In the genomic region with DNA sequence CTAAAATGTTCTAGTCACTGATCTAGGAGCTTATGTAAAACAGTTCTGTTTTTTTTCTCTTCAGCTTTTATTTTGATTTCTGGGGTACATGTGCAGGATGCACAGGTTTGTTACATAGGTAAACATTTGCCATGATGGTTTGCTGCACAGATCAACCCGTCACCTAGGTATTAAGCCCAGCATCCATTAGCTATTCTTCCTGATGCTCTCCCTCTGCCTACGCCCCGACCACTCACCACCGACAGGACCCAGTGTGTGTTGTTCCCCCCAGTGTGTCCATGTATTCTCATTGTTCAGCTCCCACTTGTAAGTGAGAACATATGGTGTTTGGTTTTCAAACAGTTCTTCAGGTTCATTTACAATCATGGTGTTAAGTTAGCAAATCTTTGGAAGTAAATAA, we compare ENCODE assay signal across 22 cellular contexts.
DNase-seq lines count a peak whose midpoint lies in the region; ATAC-seq, FAIRE-seq and TF ChIP-seq lines count a peak whose summit lies in the region.
"Had no signal": no experiment of that assay in that cellular context is flagged by ENCODE, and none has a peak within 500 bp of the region (broad histone marks: within the 10 kb centered on the region; RNA-seq: fewer than 3 reads in every experiment).

No MANE protein-coding gene starts in this region.

- H3K27me3 Mint-ChIP-seq in MCF 10A (ENCODE audit: insufficient read depth, unreplicated experiment) = no peaks in the 10 kb centered on the region
- no peaks in the 10 kb centered on the region for H3K27me3 Mint-ChIP-seq in GM23338 (ENCODE audit: insufficient read depth, low read depth, poor library complexity)
- H3K27me3 Mint-ChIP-seq: CD4-positive, alpha-beta T cell had no signal

- 90% methylated on average over 4 of the region's 4 CpGs for WGBS in mammary epithelial cell (ENCODE audit: low coverage, missing lambda C conversion rate)
- 66% methylated on average over 4 of the region's 4 CpGs for WGBS in K562 (ENCODE audit: insufficient coverage, low coverage, missing lambda C conversion rate)

- no peaks in the 10 kb centered on the region for H3K9me1 ChIP-seq in K562 (ENCODE audit: control insufficient read depth, insufficient read depth, low read length)

- H2AFZ ChIP-seq in mammary epithelial cell (ENCODE audit: low read depth, low read length) = no peak overlapping the region
- H2AFZ ChIP-seq in GM23338 = no peak overlapping the region
- peak overlapping the region; percentile 83 for H2AFZ ChIP-seq in K562 (ENCODE audit: low read depth, low read length)

- TF ChIP-seq EP300 in K562 (IDR thresholded peaks at IDR 0.05; ENCODE audit: low read length) = no peak

- H3K27ac Mint-ChIP-seq in MCF 10A (ENCODE audit: low read depth, unreplicated experiment) (no peak overlapping the region), GM23338 (peak overlapping the region; percentile 18; the same call in 1 of the 2 replicates)
- H3K27ac Mint-ChIP-seq: CD14-positive monocyte; CD4-positive, alpha-beta T cell; HFFc6 had no signal

- H4K20me1 ChIP-seq in mammary epithelial cell (ENCODE audit: insufficient read depth, low read length) = no peaks in the 10 kb centered on the region
- H4K20me1 ChIP-seq in GM23338 (replicated peaks; ENCODE audit: insufficient read depth) = no peaks in the 10 kb centered on the region
- H4K20me1 ChIP-seq in K562 (replicated peaks; ENCODE audit: control insufficient read depth, insufficient read depth, low read length) = no peaks in the 10 kb centered on the region
- H4K20me1 ChIP-seq: BLaER1 treated with 17β-estradiol and CSF1 and Interleukin-3, amounts not matched to agents 10 nM and 100 nM had no signal

- H3K4me2 ChIP-seq in mammary epithelial cell (ENCODE audit: insufficient read depth, low read depth, low read length) = no peak overlapping the region
- H3K4me2 ChIP-seq in GM23338 = no peak overlapping the region
- H3K4me2 ChIP-seq in K562 (ENCODE audit: insufficient read depth, low read length) = no peak overlapping the region
- H3K4me2 ChIP-seq: A549; BLaER1 treated with 17β-estradiol and CSF1 and Interleukin-3, amounts not matched to agents 10 nM and 100 nM had no signal

- dilution Hi-C loops in mammary epithelial cell (cut with HindIII; ENCODE audit: low sequenced_read_pairs) = no loop called here

- no peaks in the 10 kb centered on the region for H3F3A ChIP-seq in GM23338 (replicated peaks; ENCODE audit: low read depth)

- TF ChIP-seq CTCF in mammary epithelial cell (conservative IDR thresholded peaks at IDR 0.05 in 1 of 2, IDR thresholded peaks at IDR 0.05 in 1 of 2; ENCODE audit: extremely low read depth in 1 of 2, insufficient read depth in 1 of 2, low read depth in 1 of 2, low read length in 2 of 2) (no peak), MCF 10A (IDR thresholded peaks at IDR 0.05; ENCODE audit: unreplicated experiment) (no peak), GM23338 (conservative IDR thresholded peaks at IDR 0.05; ENCODE audit: low read depth in 2 of 2) (no peak), K562 (IDR thresholded peaks at IDR 0.05 in 2 of 3, conservative IDR thresholded peaks at IDR 0.05 in 1 of 3; ENCODE audit: insufficient read depth in 2 of 3, low read depth in 1 of 3, low read length in 3 of 3) (no peak)

- H3K79me2 ChIP-seq in mammary epithelial cell (ENCODE audit: insufficient read depth, low read length) (no peaks in the 10 kb centered on the region), GM23338 (replicated peaks; ENCODE audit: insufficient read depth) (no peaks in the 10 kb centered on the region), K562 (ENCODE audit: control insufficient read depth, insufficient read depth, low read length) (no peaks in the 10 kb centered on the region)

- peak; percentile 92 for TF ChIP-seq POLR2A in K562 (conservative IDR thresholded peaks at IDR 0.05)

- H3K4me3 Mint-ChIP-seq in MCF 10A (ENCODE audit: unreplicated experiment) = no peak overlapping the region
- H3K4me3 Mint-ChIP-seq in GM23338 = no peak overlapping the region
- H3K4me3 Mint-ChIP-seq: CD14-positive monocyte; CD4-positive, alpha-beta T cell; CD8-positive, alpha-beta memory T cell; HFFc6 had no signal

- DNase-seq in mammary epithelial cell (no peak), MCF 10A (ENCODE audit: unreplicated experiment) (no peak), GM23338 (ENCODE audit: low spot score) (no peak), K562 (ENCODE audit: extremely low read depth in 1 of 4, low spot score in 3 of 4) (peak in 1 of 4 experiments; percentile 37), dermis blood vessel endothelial cell (no peak)
- DNase-seq: 8988T; ACHN; AML-193; BE2C; CD4-positive, alpha-beta T cell; CD8-positive, alpha-beta memory T cell; DMS153; DND-41; GOT3; HFFc6 had no signal

- no peak overlapping the region for H3K4me3 ChIP-seq in mammary epithelial cell (replicated peaks in 1 of 3; ENCODE audit: insufficient read depth in 1 of 3, low read depth in 2 of 3, low read length in 3 of 3)
- H3K4me3 ChIP-seq in GM23338 = no peak overlapping the region
- H3K4me3 ChIP-seq in K562 = no peak overlapping the region
- H3K4me3 ChIP-seq: A549; BLaER1 treated with 17β-estradiol and CSF1 and Interleukin-3, amounts not matched to agents 10 nM and 100 nM; HAP-1 had no signal

- no peak for FAIRE-seq in K562 (lab: Jason Lieb, UNC)
- FAIRE-seq: A549, D721Med, H54 had no signal

- POLR2A ChIA-PET in MCF 10A (lab: Yijun Ruan, JAX) (no interaction called here), K562 (lab: Yijun Ruan, JAX) (interaction anchor here (0.7 to 2.0 kb wide), 4 partner anchors 14 to 151 kb away, joined by 3 to 6 read pairs (median 3); no protein-coding TSS in a partner anchor)

- H3K9ac ChIP-seq in mammary epithelial cell (ENCODE audit: insufficient read depth, low read length) (no peak overlapping the region), K562 (ENCODE audit: insufficient read depth in 1 of 2, low read depth in 2 of 2, low read length in 2 of 2) (no peak overlapping the region)
- H3K9ac ChIP-seq: BLaER1 treated with 17β-estradiol and CSF1 and Interleukin-3, amounts not matched to agents 10 nM and 100 nM had no signal

- ATAC-seq in GM23338 = no peak
- peak; percentile 78 for ATAC-seq in K562
- no peak for ATAC-seq in GM18519 (IDR thresholded peaks at IDR 0.05; ENCODE audit: low FRiP score, unreplicated experiment)
- ATAC-seq: A549 had no signal

- H3K9me2 ChIP-seq in GM23338 (ENCODE audit: insufficient read depth) = no peaks in the 10 kb centered on the region

- H3K4me1 Mint-ChIP-seq in MCF 10A (ENCODE audit: insufficient read depth, unreplicated experiment) (no peaks in the 10 kb centered on the region), GM23338 (no peaks in the 10 kb centered on the region)
- H3K4me1 Mint-ChIP-seq: CD8-positive, alpha-beta memory T cell had no signal

- H3K9me3 Mint-ChIP-seq in MCF 10A (ENCODE audit: unreplicated experiment) = no peaks in the 10 kb centered on the region
- H3K9me3 Mint-ChIP-seq in GM23338 = no peaks in the 10 kb centered on the region
- H3K9me3 Mint-ChIP-seq: CD14-positive monocyte; CD4-positive, alpha-beta T cell; CD8-positive, alpha-beta memory T cell; HFFc6 had no signal

- intact Hi-C loops in mammary epithelial cell (cut with micrococcal nuclease) = no loop called here
- intact Hi-C loops in MCF 10A (cut with micrococcal nuclease) = no loop called here
- intact Hi-C loops in K562 (cut with micrococcal nuclease) = no loop called here

- H3K36me3 Mint-ChIP-seq in MCF 10A (ENCODE audit: insufficient read depth, unreplicated experiment) (no peaks in the 10 kb centered on the region), GM23338 (ENCODE audit: low read depth) (no peaks in the 10 kb centered on the region)
- H3K36me3 Mint-ChIP-seq: CD14-positive monocyte; CD8-positive, alpha-beta memory T cell had no signal

- no peaks in the 10 kb centered on the region for H3K9me3 ChIP-seq in mammary epithelial cell (replicated peaks; ENCODE audit: insufficient read depth, low read length)
- no peaks in the 10 kb centered on the region for H3K9me3 ChIP-seq in K562 (replicated peaks; ENCODE audit: control insufficient read depth, insufficient read depth, low read depth, low read length)
- H3K9me3 ChIP-seq: A549; BE2C; BLaER1 treated with 17β-estradiol and CSF1 and Interleukin-3, amounts not matched to agents 10 nM and 100 nM; HAP-1 had no signal

- TSS peak; percentile 96 for BruUV-seq in mammary epithelial cell (replicated peaks; lab: Mats Ljungman, UMichigan)
- BruUV-seq in MCF 10A (replicated peaks; lab: Mats Ljungman, UMichigan) = no TSS peak
- BruUV-seq in K562 (replicated peaks; lab: Mats Ljungman, UMichigan) = no TSS peak

- H3K27me3 ChIP-seq in mammary epithelial cell (ENCODE audit: insufficient read depth, low read length) (no peaks in the 10 kb centered on the region), GM23338 (ENCODE audit: insufficient read depth) (no peaks in the 10 kb centered on the region), K562 (ENCODE audit: control insufficient read depth in 2 of 2, insufficient read depth in 2 of 2, low read length in 2 of 2) (no peaks in the 10 kb centered on the region)
- H3K27me3 ChIP-seq: BE2C; BLaER1 treated with 17β-estradiol and CSF1 and Interleukin-3, amounts not matched to agents 10 nM and 100 nM had no signal

- CTCF ChIA-PET in mammary epithelial cell (lab: Charles Lee; ENCODE audit: low non-redundant PET) = no interaction called here
- CTCF ChIA-PET in MCF 10A (lab: Yijun Ruan, JAX) = interaction anchor here (0.5 to 1.4 kb wide), 3 partner anchors 36 to 150 kb away, joined by 3 to 7 read pairs (median 3); no protein-coding TSS in a partner anchor
- CTCF ChIA-PET in K562 (lab: Yijun Ruan, JAX; ENCODE audit: low intra/inter-chr PET ratio) = no interaction called here

- in situ Hi-C loops in mammary epithelial cell (cut with MboI; ENCODE audit: low sequenced_read_pairs in 2 of 2) (no loop called here), K562 (cut with MboI) (no loop called here)

- H3K4me1 ChIP-seq in mammary epithelial cell (ENCODE audit: insufficient read depth, low read length) (peaks cover 28% of the 10 kb centered on the region), GM23338 (ENCODE audit: insufficient read depth) (no peaks in the 10 kb centered on the region), K562 (replicated peaks in 1 of 2; ENCODE audit: control insufficient read depth in 2 of 2, insufficient read depth in 2 of 2, low read length in 2 of 2) (peaks cover 0 to 9% of the 10 kb centered on the region in 2 experiments; a peak in 2 of 5 replicates)
- H3K4me1 ChIP-seq: A549; BE2C; BLaER1 treated with 17β-estradiol and CSF1 and Interleukin-3, amounts not matched to agents 10 nM and 100 nM; HAP-1 had no signal

- no peak for TF ChIP-seq RAD21 in K562 (CRISPR knock-in tag; conservative IDR thresholded peaks at IDR 0.05 in 1 of 2, IDR thresholded peaks at IDR 0.05 in 1 of 2)

- H3K36me3 ChIP-seq in mammary epithelial cell (ENCODE audit: insufficient read depth, low read length) (no peaks in the 10 kb centered on the region), GM23338 (ENCODE audit: insufficient read depth) (no peaks in the 10 kb centered on the region), K562 (ENCODE audit: control insufficient read depth, insufficient read depth, low read length) (no peaks in the 10 kb centered on the region)
- H3K36me3 ChIP-seq: BE2C; BLaER1 treated with 17β-estradiol and CSF1 and Interleukin-3, amounts not matched to agents 10 nM and 100 nM; HAP-1 had no signal

- H3K27ac ChIP-seq in mammary epithelial cell (ENCODE audit: insufficient read depth, low read depth, low read length) = no peak overlapping the region
- H3K27ac ChIP-seq in GM23338 (ENCODE audit: low read depth) = no peak overlapping the region
- H3K27ac ChIP-seq in K562 (ENCODE audit: extremely low read depth, low read depth, low read length) = no peak overlapping the region
- H3K27ac ChIP-seq: A549; BLaER1 treated with 17β-estradiol and CSF1 and Interleukin-3, amounts not matched to agents 10 nM and 100 nM had no signal
